ENCODE assay signal across 6 cellular contexts in genomic region chr10:133379801-133380666, GRCh38. TPM values are rescaled to one million over a fixed set of nuclear protein-coding genes. Genes with fewer than 3 reads are reported as not detected.
DNase-seq lines count a peak whose midpoint lies in the region; ATAC-seq and TF ChIP-seq lines count a peak whose summit lies in the region.

No MANE protein-coding gene starts in this region.

- H3K36me3 ChIP-seq in NT2/D1 (ENCODE audit: insufficient read depth, insufficient read length, low read length): peaks cover 4% of the 10 kb centered on the region
- H3K36me3 ChIP-seq in subcutaneous abdominal adipose tissue (ENCODE audit: control insufficient read depth in 5 of 5, insufficient read depth in 5 of 5, low read length in 5 of 5): peaks cover 0 to 19% (median 3%) of the 10 kb centered on the region in 5 donors

- H3K9me3 ChIP-seq in NT2/D1 (ENCODE audit: insufficient read depth, low read length): no peaks in the 10 kb centered on the region
- no peaks in the 10 kb centered on the region for H3K9me3 ChIP-seq in subcutaneous abdominal adipose tissue (ENCODE audit: control insufficient read depth in 5 of 5, low read length in 5 of 5)

- peak overlapping the region; percentile 64 for H3K9ac ChIP-seq in NT2/D1 (ENCODE audit: insufficient read length, low read depth)
- peak overlapping the region in 4 of 5 donors; percentile 56 to 74 (median 69) for H3K9ac ChIP-seq in subcutaneous abdominal adipose tissue (ENCODE audit: low read length in 5 of 5)

- H3K4me1 ChIP-seq in NT2/D1 (ENCODE audit: insufficient read depth, insufficient read length) (peaks cover 6% of the 10 kb centered on the region), foreskin keratinocyte (no peaks in the 10 kb centered on the region), subcutaneous abdominal adipose tissue (ENCODE audit: control insufficient read depth in 5 of 5, insufficient read depth in 5 of 5, low read length in 5 of 5) (peaks cover 0 to 33% (median 19%) of the 10 kb centered on the region in 5 donors)

- peaks cover 48% of the 10 kb centered on the region for H3K27me3 ChIP-seq in NT2/D1 (ENCODE audit: insufficient read depth, insufficient read length)
- H3K27me3 ChIP-seq in foreskin keratinocyte: no peaks in the 10 kb centered on the region
- no peaks in the 10 kb centered on the region for H3K27me3 ChIP-seq in subcutaneous abdominal adipose tissue (ENCODE audit: control insufficient read depth in 5 of 5, insufficient read depth in 4 of 5, low read length in 5 of 5)

- H3K4me3 ChIP-seq in NT2/D1 (ENCODE audit: insufficient read length, low read depth) (peak overlapping the region; percentile 56), subcutaneous abdominal adipose tissue (ENCODE audit: low read depth in 1 of 5, low read length in 5 of 5) (peak overlapping the region in 4 of 5 donors; percentile 57 to 77 (median 70))

- TF ChIP-seq CTCF in foreskin keratinocyte (conservative IDR thresholded peaks at IDR 0.05): no peak

- ATAC-seq in foreskin keratinocyte (no peak), HG03378 (IDR thresholded peaks at IDR 0.05; ENCODE audit: unreplicated experiment) (no peak)

- peak overlapping the region; percentile 63 for H3K27ac ChIP-seq in foreskin keratinocyte
- no peak overlapping the region for H3K27ac ChIP-seq in subcutaneous abdominal adipose tissue (ENCODE audit: low read depth, low read length)

- DNase-seq in NT2/D1 (ENCODE audit: low read depth, low spot score) (no peak), foreskin keratinocyte (no peak), pons (ENCODE audit: low spot score) (no peak), occipital lobe (lab: John Stamatoyannopoulos, UW) (no peak)

RNA-seq across cellular contexts. Expression of gene PAOX, which starts 1.0 kb away (rescaled TPM):
- total RNA-seq in foreskin keratinocyte (1.8 and 3.5 TPM in 2 replicates), occipital lobe (10.1 TPM)
- polyA plus RNA-seq in foreskin keratinocyte: 1.9 and 3.3 TPM in 2 replicates

RNA-seq across cellular contexts. Expression of gene ECHS1, which starts 6.9 kb away (rescaled TPM):
- total RNA-seq in foreskin keratinocyte (62.6 and 67.1 TPM in 2 replicates), occipital lobe (28.2 TPM)
- 82.2 and 84.4 TPM in 2 replicates for polyA plus RNA-seq in foreskin keratinocyte

RNA-seq across cellular contexts. Expression of gene MTG1, which starts 13.9 kb away (rescaled TPM):
- 32.5 and 36.3 TPM in 2 replicates for total RNA-seq in foreskin keratinocyte
- polyA plus RNA-seq in foreskin keratinocyte: 45.9 and 49.7 TPM in 2 replicates
- 14.8 TPM for total RNA-seq in occipital lobe

RNA-seq across cellular contexts. Expression of gene FUOM, which starts 22.2 kb away (rescaled TPM):
- total RNA-seq in foreskin keratinocyte: 22.0 and 33.7 TPM in 2 replicates
- 29.7 and 50.2 TPM in 2 replicates for polyA plus RNA-seq in foreskin keratinocyte
- 6.9 TPM for total RNA-seq in occipital lobe

RNA-seq across cellular contexts. Expression of gene PRAP1, which starts 32.9 kb away (rescaled TPM):
- total RNA-seq in foreskin keratinocyte: not detected in 2 replicates
- not detected in 2 replicates for polyA plus RNA-seq in foreskin keratinocyte
- total RNA-seq in occipital lobe: not detected
